In the genomic region with DNA sequence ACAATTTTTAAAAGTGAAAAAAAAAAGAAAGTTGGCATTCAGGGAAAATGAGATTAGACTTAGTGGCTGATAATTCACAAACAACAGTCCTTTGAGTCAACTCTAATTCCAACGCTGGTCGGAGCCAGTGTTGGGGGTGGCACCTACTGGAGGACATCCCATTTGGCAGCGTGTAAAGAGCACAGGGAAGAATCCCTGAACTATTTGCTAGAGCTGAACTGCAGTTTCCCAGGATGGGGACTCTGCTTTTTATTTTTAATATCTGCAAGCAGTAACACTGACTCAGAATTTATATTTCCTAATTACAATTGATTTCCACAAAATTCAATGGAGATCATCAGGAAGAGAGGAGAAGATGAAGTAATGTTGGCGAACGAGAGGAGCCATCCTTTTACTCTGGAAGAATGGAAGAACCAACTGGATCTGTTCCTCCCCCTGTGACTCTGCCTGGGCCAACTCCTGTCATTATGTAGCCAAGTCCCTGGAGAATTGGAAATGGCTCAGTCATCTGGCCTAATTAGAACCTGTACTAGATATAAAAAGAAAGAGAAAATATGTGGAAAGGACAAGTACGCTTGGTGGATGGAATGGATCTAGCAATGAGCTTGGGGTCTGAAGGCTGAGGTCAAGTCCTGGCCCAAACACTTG, we compare ENCODE assay signal across 20 cellular contexts.
DNase-seq lines count a peak whose midpoint lies in the region; ATAC-seq and TF ChIP-seq lines count a peak whose summit lies in the region.
"Had no signal": no experiment of that assay in that cellular context is flagged by ENCODE, and none has a peak within 500 bp of the region (broad histone marks: within the 10 kb centered on the region; RNA-seq: fewer than 3 reads in every experiment).

No MANE protein-coding gene starts in this region.

- H3K9me3 ChIP-seq in upper lobe of right lung (no peaks in the 10 kb centered on the region), colonic mucosa (no peaks in the 10 kb centered on the region)
- H3K9me3 ChIP-seq: Caco-2, thoracic aorta had no signal

- H3K27me3 ChIP-seq in upper lobe of right lung (no peaks in the 10 kb centered on the region), colonic mucosa (no peaks in the 10 kb centered on the region)
- H3K27me3 ChIP-seq: cardiac muscle cell had no signal

- no peak overlapping the region for H3K4me3 Mint-ChIP-seq in activated CD8-positive, alpha-beta memory T cell treated with anti-CD3 and anti-CD28 coated beads, Interleukin-2, amount 10 ng/mL, durations not matched to agents 7 days and 5 days
- H3K4me3 Mint-ChIP-seq: activated naive CD8-positive, alpha-beta T cell treated with anti-CD3 and anti-CD28 coated beads, Interleukin-2, amount 10 ng/mL, durations not matched to agents 7 days and 5 days; T-helper 2 cell treated with Interferon-gamma antibody and Interleukin-4, amounts not matched to agents 5 μg/mL and 100 μg/mL, for 36 hours had no signal

- H3K4me1 ChIP-seq in upper lobe of right lung, result peaks cover 20% of the 10 kb centered on the region
- H3K4me1 ChIP-seq in colonic mucosa, result no peaks in the 10 kb centered on the region
- H3K4me1 ChIP-seq: Caco-2 had no signal

- H3K27ac ChIP-seq in substantia nigra (ENCODE audit: low read depth, low read length, poor library complexity, severe bottlenecking) (no peak overlapping the region), upper lobe of right lung (no peak overlapping the region), colonic mucosa (no peak overlapping the region)
- H3K27ac ChIP-seq: cardiac muscle cell, thoracic aorta had no signal

- H3K36me3 ChIP-seq in upper lobe of right lung (peaks cover 77% of the 10 kb centered on the region), colonic mucosa (peaks cover 9% of the 10 kb centered on the region)

- peaks cover 49% of the 10 kb centered on the region for H3K4me1 Mint-ChIP-seq in activated CD8-positive, alpha-beta memory T cell treated with anti-CD3 and anti-CD28 coated beads, Interleukin-2, amount 10 ng/mL, durations not matched to agents 7 days and 5 days

- no peak overlapping the region for H3K4me3 ChIP-seq in upper lobe of right lung
- no peak overlapping the region for H3K4me3 ChIP-seq in colonic mucosa
- H3K4me3 ChIP-seq: cardiac muscle cell, thoracic aorta had no signal

- intact Hi-C loops in sciatic nerve (cut with DNase I) (loop anchor here (10.0 kb wide), 1 partner anchor 73 kb away; no protein-coding TSS in a partner anchor), upper lobe of right lung (cut with DNase I) (no loop called here), colonic mucosa (cut with DNase I) (loop anchor here (10.0 kb wide), 2 partner anchors 57 to 113 kb away; no protein-coding TSS in a partner anchor)

- TF ChIP-seq CTCF in upper lobe of right lung (IDR thresholded peaks at IDR 0.05), result no peak
- no peak for TF ChIP-seq CTCF in colonic mucosa (IDR thresholded peaks at IDR 0.05)

- H3K27ac Mint-ChIP-seq in activated CD8-positive, alpha-beta memory T cell treated with anti-CD3 and anti-CD28 coated beads, Interleukin-2, amount 10 ng/mL, durations not matched to agents 7 days and 5 days, result no peak overlapping the region
- H3K27ac Mint-ChIP-seq: activated naive CD8-positive, alpha-beta T cell treated with anti-CD3 and anti-CD28 coated beads, Interleukin-2, amount 10 ng/mL, durations not matched to agents 7 days and 5 days; T-helper 2 cell treated with Interferon-gamma antibody and Interleukin-4, amounts not matched to agents 5 μg/mL and 100 μg/mL, for 36 hours had no signal

- peak; percentile 6 for DNase-seq in activated CD8-positive, alpha-beta memory T cell treated with anti-CD3 and anti-CD28 coated beads, Interleukin-2, amount 50 U/mL, for 48 hours
- no peak for DNase-seq in activated CD8-positive, alpha-beta memory T cell treated with anti-CD3 and anti-CD28 coated beads, Interleukin-2, amount 10 ng/mL, durations not matched to agents 7 days and 5 days
- DNase-seq in anterior cingulate cortex (lab: John Stamatoyannopoulos, UW) (peak in 35 of 58 donors; percentile 14 to 78 (median 38)), hippocampal formation (lab: John Stamatoyannopoulos, UW) (peak; percentile 41 to 59), substantia nigra (lab: John Stamatoyannopoulos, UW) (peak in 28 of 49 donors; percentile 3 to 66 (median 38)), sciatic nerve (ENCODE audit: low spot score) (no peak), upper lobe of right lung (no peak), colonic mucosa (no peak)
- DNase-seq: activated CD4-positive, alpha-beta T cell treated with anti-CD3 and anti-CD28 coated beads for 4 hours; activated naive CD8-positive, alpha-beta T cell treated with anti-CD3 and anti-CD28 coated beads, Interleukin-2, amount 10 ng/mL, durations not matched to agents 7 days and 5 days; activated T-cell treated with anti-CD3 and anti-CD28 coated beads for 4 hours; Caco-2; GDM1; kidney glomerular epithelial cell; NCI-H2029 treated with DMSO at 0.1 percent for 48 hours; SHP77 treated with DMSO at 0.1 percent for 48 hours; stimulated activated CD4-positive, alpha-beta T cell treated with anti-CD3 and anti-CD28 coated beads, Interleukin-15, amount 100 ng/mL, for 24 hours had no signal

- H3K9ac ChIP-seq in colonic mucosa (ENCODE audit: low read depth in 2 of 2, low read length in 2 of 2), result no peak overlapping the region

- no peaks in the 10 kb centered on the region for H3K27me3 Mint-ChIP-seq in activated CD8-positive, alpha-beta memory T cell treated with anti-CD3 and anti-CD28 coated beads, Interleukin-2, amount 10 ng/mL, durations not matched to agents 7 days and 5 days
- H3K27me3 Mint-ChIP-seq: activated naive CD8-positive, alpha-beta T cell treated with anti-CD3 and anti-CD28 coated beads, Interleukin-2, amount 10 ng/mL, durations not matched to agents 7 days and 5 days had no signal

- ATAC-seq in activated CD8-positive, alpha-beta memory T cell treated with anti-CD3 and anti-CD28 coated beads, Interleukin-2, amount 10 ng/mL, durations not matched to agents 7 days and 5 days, result no peak
- ATAC-seq in sciatic nerve, result no peak
- ATAC-seq in upper lobe of right lung, result no peak

- CTCF ChIA-PET in activated CD8-positive, alpha-beta memory T cell treated with anti-CD3 and anti-CD28 coated beads, Interleukin-2, amount 10 ng/mL, durations not matched to agents 7 days and 5 days (lab: Charles Lee), result interaction anchor here (0.9 kb wide), 1 partner anchor 12 kb away, joined by 3 read pairs; no protein-coding TSS in a partner anchor

- H3K9me3 Mint-ChIP-seq in activated CD8-positive, alpha-beta memory T cell treated with anti-CD3 and anti-CD28 coated beads, Interleukin-2, amount 10 ng/mL, durations not matched to agents 7 days and 5 days (ENCODE audit: low read depth), result no peaks in the 10 kb centered on the region
- H3K9me3 Mint-ChIP-seq: activated naive CD8-positive, alpha-beta T cell treated with anti-CD3 and anti-CD28 coated beads, Interleukin-2, amount 10 ng/mL, durations not matched to agents 7 days and 5 days; T-helper 2 cell treated with Interferon-gamma antibody and Interleukin-4, amounts not matched to agents 5 μg/mL and 100 μg/mL, for 36 hours had no signal

- H3K36me3 Mint-ChIP-seq in activated CD8-positive, alpha-beta memory T cell treated with anti-CD3 and anti-CD28 coated beads, Interleukin-2, amount 10 ng/mL, durations not matched to agents 7 days and 5 days, result peaks cover 86% of the 10 kb centered on the region

Comparison
In these comparisons a context has a peak if more than half of its experiments do, and no peak if none do; other contexts are left out.
1. DNase-seq: peak in activated CD8-positive, alpha-beta memory T cell treated with anti-CD3 and anti-CD28 coated beads, Interleukin-2, amount 50 U/mL, for 48 hours (single experiment), anterior cingulate cortex (35 of 58), hippocampal formation (2 of 2) and substantia nigra (28 of 49); none in activated CD8-positive, alpha-beta memory T cell treated with anti-CD3 and anti-CD28 coated beads, Interleukin-2, amount 10 ng/mL, durations not matched to agents 7 days and 5 days (single experiment), sciatic nerve (single experiment), upper lobe of right lung (single experiment) and colonic mucosa (single experiment).